Comparison of ENCODE assay signal across 8 cellular contexts in genomic region chr3:67113802-67114407, GRCh38.
DNase-seq lines count a peak whose midpoint lies in the region; ATAC-seq, FAIRE-seq and TF ChIP-seq lines count a peak whose summit lies in the region.

No MANE protein-coding gene starts in this region.

- ATAC-seq in GM18861 (IDR thresholded peaks at IDR 0.05; ENCODE audit: unreplicated experiment) (peak; percentile 98), HG03060 (IDR thresholded peaks at IDR 0.05; ENCODE audit: low read depth, unreplicated experiment) (peak; percentile 90)

- dilution Hi-C loops in keratinocyte (cut with MboI; ENCODE audit: extremely low pct_ligation_motif_present, low sequenced_read_pairs), result no loop called here

- H4K20me1 ChIP-seq in keratinocyte (ENCODE audit: control insufficient read depth, extremely low read depth, insufficient read depth, low read length), result no peaks in the 10 kb centered on the region

- H3K4me2 ChIP-seq in keratinocyte (ENCODE audit: control insufficient read depth, extremely low read depth, insufficient read depth, low read depth, low read length), result no peak overlapping the region

- DNase-seq in AG08395 (ENCODE audit: low spot score) (peak; percentile 78), NCI-H2171 treated with DMSO at 0.1 percent for 48 hours (lab: John Stamatoyannopoulos, UW) (peak; percentile 49), bronchial epithelial cell (ENCODE audit: low read depth) (peak; percentile 85), keratinocyte (ENCODE audit: low read depth, low spot score) (peak; percentile 41)
- peak; percentile 82 to 85 for DNase-seq in stimulated activated CD4-positive, alpha-beta T cell treated with anti-CD3 and anti-CD28 coated beads, Interleukin-2, amount 100 ng/mL, for 24 hours

- H3K79me2 ChIP-seq in keratinocyte (ENCODE audit: control insufficient read depth, insufficient read depth, low read length), result no peaks in the 10 kb centered on the region

- H3K27ac ChIP-seq in keratinocyte (ENCODE audit: control insufficient read depth, insufficient read depth, low read length), result no peak overlapping the region

- no peaks in the 10 kb centered on the region for H3K9me1 ChIP-seq in keratinocyte (ENCODE audit: control insufficient read depth, extremely low read depth, insufficient read depth, low read length)

- H3K36me3 ChIP-seq in bronchial epithelial cell (ENCODE audit: control insufficient read depth, insufficient read depth, low read length) (no peaks in the 10 kb centered on the region), keratinocyte (ENCODE audit: control insufficient read depth in 2 of 2, extremely low read depth in 1 of 2, insufficient read depth in 2 of 2, low read length in 2 of 2) (no peaks in the 10 kb centered on the region)

- TF ChIP-seq CTCF in WI38 (IDR thresholded peaks at IDR 0.05; ENCODE audit: low read depth, low read length) (peak; percentile 90), bronchial epithelial cell (IDR thresholded peaks at IDR 0.05; ENCODE audit: insufficient read depth, low read length, severe bottlenecking) (peak; percentile 95), keratinocyte (optimal IDR thresholded peaks at IDR 0.05 in 1 of 3, IDR thresholded peaks at IDR 0.05 in 1 of 3, conservative IDR thresholded peaks at IDR 0.05 in 1 of 3; ENCODE audit: extremely low read depth in 1 of 3, insufficient read depth in 2 of 3, low read length in 3 of 3) (peak; percentile 92 to 100 (median 99))

- no peak overlapping the region for H3K9ac ChIP-seq in keratinocyte (ENCODE audit: control insufficient read depth, extremely low read depth, insufficient read depth, low read length)

- peak; percentile 72 for FAIRE-seq in bronchial epithelial cell (lab: Jason Lieb, UNC)
- FAIRE-seq in keratinocyte (lab: Jason Lieb, UNC), result peak; percentile 88

- no peaks in the 10 kb centered on the region for H3K9me3 ChIP-seq in keratinocyte (ENCODE audit: control insufficient read depth, low read depth, low read length)

- no peak overlapping the region for H2AFZ ChIP-seq in keratinocyte (ENCODE audit: control insufficient read depth, low read length)

- no peaks in the 10 kb centered on the region for H3K4me1 ChIP-seq in keratinocyte (ENCODE audit: control insufficient read depth, extremely low read depth, insufficient read depth, low read length)

- H3K27me3 ChIP-seq in bronchial epithelial cell (ENCODE audit: control insufficient read depth, insufficient read depth, low read length), result no peaks in the 10 kb centered on the region
- H3K27me3 ChIP-seq in keratinocyte (ENCODE audit: control insufficient read depth, extremely low read depth, insufficient read depth, low read length), result no peaks in the 10 kb centered on the region

- H3K4me3 ChIP-seq in WI38 (ENCODE audit: low read depth, low read length) (no peak overlapping the region), bronchial epithelial cell (ENCODE audit: low read depth, low read length) (no peak overlapping the region), keratinocyte (ENCODE audit: control insufficient read depth in 2 of 3, extremely low read depth in 1 of 3, insufficient read depth in 2 of 3, low read depth in 1 of 3, low read length in 3 of 3) (no peak overlapping the region)
